ENCODE assay signal across 10 cellular contexts in the genomic region with DNA sequence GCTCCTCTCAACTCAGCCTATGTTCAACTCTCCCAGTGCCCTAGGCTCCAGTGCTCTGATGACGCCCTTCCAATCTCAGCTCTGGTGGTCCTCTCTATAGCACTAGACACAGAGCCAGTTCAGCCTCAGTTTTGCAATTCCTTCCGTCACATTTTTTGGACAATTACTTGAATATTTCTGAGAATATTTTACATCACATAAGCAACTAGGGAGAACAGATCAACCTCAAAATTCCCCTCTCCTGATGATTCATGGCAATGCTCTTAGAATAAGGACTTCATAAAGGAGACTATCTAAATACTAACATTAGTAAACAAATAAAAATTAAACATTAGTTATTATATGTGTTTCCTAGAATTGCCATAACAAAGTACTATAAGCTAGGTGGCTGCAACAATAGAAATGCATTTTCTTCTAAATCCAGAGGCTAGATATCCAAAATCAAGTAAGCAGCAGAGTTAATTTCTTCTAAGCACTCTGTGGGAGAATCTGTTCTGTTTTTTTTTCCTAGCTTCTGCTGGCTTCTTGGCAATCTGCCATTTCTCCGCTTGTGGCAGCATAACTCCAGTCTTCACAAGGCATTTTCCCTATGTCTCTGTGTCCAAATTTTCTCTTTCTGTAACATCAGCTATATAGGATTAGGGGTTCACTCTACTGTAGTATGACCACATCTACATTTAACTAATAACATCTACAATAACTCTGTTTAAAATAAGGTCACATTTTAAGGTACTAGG.
DNase-seq lines count a peak whose midpoint lies in the region; TF ChIP-seq lines count a peak whose summit lies in the region.
"Had no signal": no experiment of that assay in that cellular context is flagged by ENCODE, and none has a peak within 500 bp of the region (broad histone marks: within the 10 kb centered on the region; RNA-seq: fewer than 3 reads in every experiment).

No MANE protein-coding gene starts in this region.

- peaks cover 11% of the 10 kb centered on the region for H3K4me1 Mint-ChIP-seq in chondrocyte (ENCODE audit: low read depth)
- no peaks in the 10 kb centered on the region for H3K4me1 Mint-ChIP-seq in activated T-cell treated with anti-CD3 and anti-CD28 coated beads, Interleukin-2, amount 50 U/mL, for 24 hours (ENCODE audit: low read depth)

- H3K27ac Mint-ChIP-seq in chondrocyte (ENCODE audit: unreplicated experiment): no peak overlapping the region
- no peak overlapping the region for H3K27ac Mint-ChIP-seq in activated T-cell treated with anti-CD3 and anti-CD28 coated beads, Interleukin-2, amount 50 U/mL, for 24 hours
- H3K27ac Mint-ChIP-seq: activated T-helper 1 cell treated with anti-CD3 and anti-CD28 coated beads, Interleukin-12 subunit alpha, Interleukin-12 subunit beta, Interleukin-2, Interleukin-4 antibody, amounts not matched to agents 30 ng/mL and 10 ng/mL and 1 ng/mL, durations not matched to agents 14 hours and 24 hours and 36 hours; effector memory CD8-positive, alpha-beta T cell had no signal

- peak; percentile 14 for TF ChIP-seq CTCF in chondrocyte (IDR thresholded peaks at IDR 0.05)

- H3K4me3 Mint-ChIP-seq in chondrocyte (ENCODE audit: unreplicated experiment): no peak overlapping the region
- no peak overlapping the region for H3K4me3 Mint-ChIP-seq in activated T-cell treated with anti-CD3 and anti-CD28 coated beads, Interleukin-2, amount 50 U/mL, for 24 hours
- H3K4me3 Mint-ChIP-seq: activated T-helper 1 cell treated with anti-CD3 and anti-CD28 coated beads, Interleukin-12 subunit alpha, Interleukin-12 subunit beta, Interleukin-2, Interleukin-4 antibody, amounts not matched to agents 30 ng/mL and 10 ng/mL and 1 ng/mL, durations not matched to agents 14 hours and 24 hours and 36 hours; effector memory CD8-positive, alpha-beta T cell had no signal

- peaks cover 10% of the 10 kb centered on the region for H3K27me3 Mint-ChIP-seq in chondrocyte (ENCODE audit: low read depth)
- H3K27me3 Mint-ChIP-seq in activated T-cell treated with anti-CD3 and anti-CD28 coated beads, Interleukin-2, amount 50 U/mL, for 24 hours: no peaks in the 10 kb centered on the region
- H3K27me3 Mint-ChIP-seq: effector memory CD8-positive, alpha-beta T cell had no signal

- H3K36me3 Mint-ChIP-seq in chondrocyte (ENCODE audit: low read depth): no peaks in the 10 kb centered on the region
- no peaks in the 10 kb centered on the region for H3K36me3 Mint-ChIP-seq in activated T-cell treated with anti-CD3 and anti-CD28 coated beads, Interleukin-2, amount 50 U/mL, for 24 hours (ENCODE audit: low read depth)

- DNase-seq in EH (ENCODE audit: low read depth): peak; percentile 29
- peak; percentile 28 for DNase-seq in NCI-H1105 treated with DMSO at 0.1 percent for 48 hours (lab: John Stamatoyannopoulos, UW)
- no peak for DNase-seq in chondrocyte (ENCODE audit: low spot score)
- peak; percentile 31 for DNase-seq in non-pigmented ciliary epithelial cell (ENCODE audit: low read depth)
- no peak for DNase-seq in central memory CD4-positive, alpha-beta T cell
- DNase-seq in mesenteric fat pad (ENCODE audit: low spot score): no peak
- DNase-seq in activated T-cell treated with anti-CD3 and anti-CD28 coated beads, Interleukin-2, amount 50 U/mL, for 24 hours: no peak
- DNase-seq in AML-193 (lab: John Stamatoyannopoulos, UW): no peak
- DNase-seq: effector memory CD8-positive, alpha-beta T cell had no signal

- no peaks in the 10 kb centered on the region for H3K9me3 Mint-ChIP-seq in chondrocyte (ENCODE audit: low read depth)
- H3K9me3 Mint-ChIP-seq in activated T-cell treated with anti-CD3 and anti-CD28 coated beads, Interleukin-2, amount 50 U/mL, for 24 hours: peaks cover 8% of the 10 kb centered on the region
- H3K9me3 Mint-ChIP-seq: activated T-helper 1 cell treated with anti-CD3 and anti-CD28 coated beads, Interleukin-12 subunit alpha, Interleukin-12 subunit beta, Interleukin-2, Interleukin-4 antibody, amounts not matched to agents 30 ng/mL and 10 ng/mL and 1 ng/mL, durations not matched to agents 14 hours and 24 hours and 36 hours had no signal

Comparison
In these comparisons a context has a peak if more than half of its experiments do, and no peak if none do; other contexts are left out.
1. DNase-seq: peak in EH (single experiment), NCI-H1105 treated with DMSO at 0.1 percent for 48 hours (single experiment) and non-pigmented ciliary epithelial cell (single experiment); none in chondrocyte (single experiment), central memory CD4-positive, alpha-beta T cell (single experiment), mesenteric fat pad (single experiment), activated T-cell treated with anti-CD3 and anti-CD28 coated beads, Interleukin-2, amount 50 U/mL, for 24 hours (single experiment) and AML-193 (0 of 2).